ENCODE assay signal across 15 cellular contexts in the genomic region with DNA sequence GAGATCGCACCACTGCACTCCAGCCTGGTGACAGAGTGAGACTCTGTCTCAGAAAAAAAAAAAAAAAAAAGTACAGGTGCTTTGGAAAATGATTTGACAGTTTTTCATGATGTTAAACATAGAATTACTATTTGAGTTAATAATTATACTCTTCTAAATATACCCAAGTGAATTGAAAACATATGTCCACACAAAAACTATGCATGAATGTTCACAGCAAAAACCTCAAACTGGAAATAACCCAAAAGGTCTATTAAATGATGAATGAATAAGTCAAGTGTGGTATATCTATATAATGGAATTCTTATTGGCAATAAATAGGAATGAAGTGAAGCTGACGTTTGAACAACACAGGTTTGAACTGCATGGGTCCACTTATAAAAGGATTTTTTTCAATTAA.
DNase-seq lines count a peak whose midpoint lies in the region; ATAC-seq and TF ChIP-seq lines count a peak whose summit lies in the region.
"Had no signal": no experiment of that assay in that cellular context is flagged by ENCODE, and none has a peak within 500 bp of the region (broad histone marks: within the 10 kb centered on the region; RNA-seq: fewer than 3 reads in every experiment).

No MANE protein-coding gene starts in this region.

- DNase-seq in astrocyte of the cerebellum (ENCODE audit: low read depth) (peak; percentile 29), fibroblast of peridontal ligament (ENCODE audit: extremely low read depth) (peak; percentile 47), NCI-H524 (lab: John Stamatoyannopoulos, UW) (no peak), SW480 (ENCODE audit: low spot score) (no peak)
- DNase-seq: BE2C; CD4-positive, alpha-beta memory T cell; DMS153; DMS79 treated with DMSO at 0.1 percent for 48 hours; GDM1; H9 had no signal

- ATAC-seq in GM18907 (IDR thresholded peaks at IDR 0.05; ENCODE audit: unreplicated experiment) (peak; percentile 48), HG03196 (IDR thresholded peaks at IDR 0.05; ENCODE audit: unreplicated experiment) (no peak), GM21447 (IDR thresholded peaks at IDR 0.05; ENCODE audit: unreplicated experiment) (no peak)
- ATAC-seq: GM23338, HepG2 had no signal

- in situ Hi-C loops in astrocyte of the cerebellum (cut with HindIII; ENCODE audit: low sequenced_read_pairs), result no loop called here

- no peak for TF ChIP-seq CTCF in astrocyte of the cerebellum (IDR thresholded peaks at IDR 0.05; ENCODE audit: low read depth, low read length, missing control alignments)

- H3K4me3 ChIP-seq in astrocyte of the cerebellum (ENCODE audit: low read depth, low read length), result no peak overlapping the region
- H3K4me3 ChIP-seq: GM23338 had no signal

Comparison
In these comparisons a context has a peak if more than half of its experiments do, and no peak if none do; other contexts are left out.
1. DNase-seq: peak in astrocyte of the cerebellum (single experiment) and fibroblast of peridontal ligament (single experiment); none in NCI-H524 (0 of 2) and SW480 (single experiment).